24 cellular contexts compared by ENCODE assay signal in the genomic region with DNA sequence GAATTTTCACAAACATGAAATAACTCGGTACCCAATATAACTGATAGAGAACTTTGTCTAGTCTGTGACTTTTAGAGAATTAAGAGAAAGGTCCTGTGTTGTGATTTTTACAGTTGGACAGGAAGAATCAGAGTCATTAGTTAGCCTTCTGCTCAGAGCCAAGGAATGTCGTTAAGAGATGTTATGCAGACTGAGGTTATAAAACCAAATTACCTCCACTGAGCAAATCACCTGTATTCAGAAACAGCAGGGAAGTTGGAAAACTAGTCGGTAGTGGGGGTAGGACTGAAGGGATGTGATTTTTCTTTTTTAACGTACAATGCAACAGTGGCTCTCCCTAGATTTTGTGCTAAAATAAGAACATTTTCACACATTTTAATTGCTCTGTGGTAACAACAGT.
"Had no signal": no experiment of that assay in that cellular context is flagged by ENCODE, and none has a peak within 500 bp of the region (broad histone marks: within the 10 kb centered on the region; RNA-seq: fewer than 3 reads in every experiment).

No MANE protein-coding gene starts in this region.

- DNase-seq: activated CD4-positive, alpha-beta T cell treated with anti-CD3 and anti-CD28 coated beads for 1 hour; activated CD4-positive, alpha-beta T cell treated with anti-CD3 and anti-CD28 coated beads, Interleukin-2, amount 50 U/mL, for 1 hour; activated CD8-positive, alpha-beta T cell treated with anti-CD3 and anti-CD28 coated beads, Interleukin-2, amount 10 ng/mL, durations not matched to agents 7 days and 5 days; aorta; foreskin keratinocyte; kidney glomerular epithelial cell; left ventricle myocardium superior; mammary epithelial cell; occipital lobe; posterior cingulate gyrus; sigmoid colon; stimulated activated CD4-positive, alpha-beta T cell treated with anti-CD3 and anti-CD28 coated beads, Interleukin-2, amount 100 ng/mL, for 48 hours; stimulated activated CD8-positive, alpha-beta memory T cell treated with anti-CD3 and anti-CD28 coated beads, Interleukin-4, amount 100 ng/mL, for 48 hours; stimulated activated naive CD4-positive, alpha-beta T cell treated with Interleukin-2 at 50 U/mL for 16 hours; T-cell; WERI-Rb-1 had no signal

- H3K4me2 ChIP-seq: hepatocyte, smooth muscle cell had no signal

- H3K4me3 ChIP-seq: coronary artery, hepatocyte, sigmoid colon, smooth muscle cell, thoracic aorta, vagina had no signal

- ATAC-seq: activated CD8-positive, alpha-beta T cell treated with anti-CD3 and anti-CD28 coated beads, Interleukin-2, amount 10 ng/mL, durations not matched to agents 7 days and 5 days; activated naive CD4-positive, alpha-beta T cell treated with anti-CD3 and anti-CD28 coated beads, Interleukin-2, amount 50 U/mL, for 72 hours; foreskin keratinocyte; left ventricle myocardium superior; T-cell had no signal

- H3K4me1 ChIP-seq: foreskin keratinocyte, sigmoid colon had no signal

- H3K27me3 ChIP-seq: foreskin keratinocyte, hepatocyte, sigmoid colon, vagina had no signal

- H3K4me3 Mint-ChIP-seq: activated CD8-positive, alpha-beta T cell treated with anti-CD3 and anti-CD28 coated beads, Interleukin-2, amount 10 ng/mL, durations not matched to agents 7 days and 5 days; central memory CD8-positive, alpha-beta T cell; T-cell; type B pancreatic cell had no signal

- H3K9me3 Mint-ChIP-seq: central memory CD8-positive, alpha-beta T cell; type B pancreatic cell had no signal

- H3K27ac Mint-ChIP-seq: activated CD8-positive, alpha-beta T cell treated with anti-CD3 and anti-CD28 coated beads, Interleukin-2, amount 10 ng/mL, durations not matched to agents 7 days and 5 days; T-cell; type B pancreatic cell had no signal

- H3K27ac ChIP-seq: coronary artery, foreskin keratinocyte, hepatocyte, sigmoid colon, thoracic aorta, vagina, WERI-Rb-1 had no signal

- H3K27me3 Mint-ChIP-seq: central memory CD8-positive, alpha-beta T cell; T-cell; type B pancreatic cell had no signal

- H3K9me3 ChIP-seq: sigmoid colon, thoracic aorta, vagina had no signal
